Comparison of ENCODE assay signal across 15 cellular contexts in the genomic region with DNA sequence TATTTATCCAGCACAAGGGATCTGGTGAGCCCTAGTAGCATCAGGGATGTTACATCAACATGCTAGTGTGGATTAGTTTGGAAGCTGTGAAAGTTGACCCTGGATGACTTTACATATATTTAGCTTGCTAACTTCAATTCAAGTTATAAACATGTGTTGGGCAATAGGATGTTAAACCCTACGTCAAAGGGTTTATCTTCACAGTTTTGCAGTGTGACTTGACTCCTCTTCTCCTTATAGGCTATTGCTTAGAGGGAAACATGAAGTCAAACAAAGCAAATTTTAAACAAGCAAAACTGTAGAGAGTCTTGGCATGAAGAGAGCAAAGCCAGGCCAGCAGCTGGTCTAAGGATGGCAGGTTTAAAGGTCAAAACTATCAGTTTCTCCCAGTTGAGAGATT.
"Had no signal": no experiment of that assay in that cellular context is flagged by ENCODE, and none has a peak within 500 bp of the region (broad histone marks: within the 10 kb centered on the region; RNA-seq: fewer than 3 reads in every experiment).

No MANE protein-coding gene starts in this region.

- H3K36me3 ChIP-seq: gastroesophageal sphincter, heart right ventricle, neutrophil, pancreas, right lobe of liver, upper lobe of left lung had no signal

- H3K9me3 ChIP-seq: gastroesophageal sphincter, heart right ventricle, neutrophil, pancreas, right lobe of liver, testis, upper lobe of left lung had no signal

- H3K27ac ChIP-seq: gastroesophageal sphincter, heart right ventricle, neutrophil, pancreas, right lobe of liver, testis, upper lobe of left lung had no signal

- H3K27me3 ChIP-seq: gastroesophageal sphincter, heart right ventricle, neutrophil, pancreas, right lobe of liver, testis, upper lobe of left lung had no signal

- H3K4me3 ChIP-seq: gastroesophageal sphincter, heart right ventricle, pancreas, right lobe of liver, testis, upper lobe of left lung had no signal

- DNase-seq: activated CD4-positive, alpha-beta T cell treated with anti-CD3 and anti-CD28 coated beads, Interleukin-2, amount 50 U/mL, for 1 hour; activated CD8-positive, alpha-beta memory T cell treated with anti-CD3 and anti-CD28 coated beads, Interleukin-2, amount 50 U/mL, for 48 hours; activated effector memory CD4-positive, alpha-beta T cell treated with Interleukin-2 at 50 U/mL for 16 hours; activated T-cell treated with anti-CD3 and anti-CD28 coated beads, Interleukin-2, amount 50 U/mL, for 48 hours; heart right ventricle; mesendoderm; naive thymus-derived CD4-positive, alpha-beta T cell; pancreas; right lobe of liver; stimulated activated CD4-positive, alpha-beta T cell treated with anti-CD3 and anti-CD28 coated beads, Interleukin-4, amount 100 ng/mL, for 24 hours; T1000; testis; upper lobe of left lung had no signal

- H3K4me1 ChIP-seq: right lobe of liver, testis had no signal
